In the genomic region with DNA sequence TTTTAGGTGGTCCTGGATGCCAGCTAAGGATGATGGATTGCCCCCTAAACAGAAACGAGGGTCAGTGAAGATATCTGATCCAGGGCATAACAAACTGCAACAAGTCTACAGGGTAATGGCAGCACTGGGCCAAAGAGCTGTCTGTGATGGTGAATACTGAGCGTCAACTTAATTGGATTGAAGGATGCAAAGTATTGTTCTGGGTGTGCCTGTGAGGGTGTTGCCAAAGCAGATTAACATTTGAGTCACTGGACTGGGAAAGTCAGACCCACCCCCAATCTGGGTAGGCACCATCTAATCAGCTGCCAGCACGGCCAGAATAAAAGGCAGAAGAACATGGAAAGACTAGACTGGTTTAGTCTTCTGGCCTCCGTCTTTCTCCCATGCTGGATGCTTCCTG, we compare ENCODE assay signal across 17 cellular contexts.
DNase-seq lines count a peak whose midpoint lies in the region; ATAC-seq and TF ChIP-seq lines count a peak whose summit lies in the region.
"Had no signal": no experiment of that assay in that cellular context is flagged by ENCODE, and none has a peak within 500 bp of the region (broad histone marks: within the 10 kb centered on the region; RNA-seq: fewer than 3 reads in every experiment).

No MANE protein-coding gene starts in this region.

- H2AFZ ChIP-seq in neural progenitor cell (replicated peaks) = no peak overlapping the region

- no peak overlapping the region for H3K4me3 ChIP-seq in esophagus (ENCODE audit: low read depth in 1 of 2, low read length in 2 of 2)
- H3K4me3 ChIP-seq in neural progenitor cell = no peak overlapping the region
- H3K4me3 ChIP-seq in CD8-positive, alpha-beta T cell (ENCODE audit: low read depth, low read length) = no peak overlapping the region
- H3K4me3 ChIP-seq in foreskin fibroblast (ENCODE audit: low read depth in 1 of 2, low read length in 2 of 2) = no peak overlapping the region

- H3K4me1 ChIP-seq in esophagus (ENCODE audit: control insufficient read depth in 2 of 2, insufficient read depth in 2 of 2, low read length in 1 of 2) (peaks cover 0 to 2% of the 10 kb centered on the region in 2 donors), neural progenitor cell (peaks cover 7% of the 10 kb centered on the region)
- no peaks in the 10 kb centered on the region for H3K4me1 ChIP-seq in CD8-positive, alpha-beta T cell (ENCODE audit: insufficient read depth, low read length)

- intact Hi-C loops in CD8-positive, alpha-beta T cell (cut with DNase I, micrococcal nuclease) = no loop called here

- H3K36me3 Mint-ChIP-seq in neural progenitor cell = no peaks in the 10 kb centered on the region
- no peaks in the 10 kb centered on the region for H3K36me3 Mint-ChIP-seq in CD8-positive, alpha-beta T cell

- H3K27ac Mint-ChIP-seq in neural progenitor cell = no peak overlapping the region
- H3K27ac Mint-ChIP-seq in CD8-positive, alpha-beta T cell = no peak overlapping the region
- H3K27ac Mint-ChIP-seq: CD4-positive, alpha-beta T cell had no signal

- no peaks in the 10 kb centered on the region for H3K27me3 ChIP-seq in esophagus (ENCODE audit: control insufficient read depth in 1 of 2, insufficient read depth in 2 of 2, low read length in 2 of 2)
- no peaks in the 10 kb centered on the region for H3K27me3 ChIP-seq in neural progenitor cell
- H3K27me3 ChIP-seq in CD8-positive, alpha-beta T cell (ENCODE audit: insufficient read depth, low read length) = no peaks in the 10 kb centered on the region

- H3K27ac ChIP-seq in esophagus (ENCODE audit: low read depth in 2 of 2, low read length in 1 of 2) (peak overlapping the region; percentile 22 to 83), neural progenitor cell (no peak overlapping the region)
- H3K27ac ChIP-seq in CD8-positive, alpha-beta T cell (ENCODE audit: low read depth, low read length) = no peak overlapping the region
- H3K27ac ChIP-seq: C4-2B, HL-60 had no signal

- H3K9me3 ChIP-seq in esophagus (ENCODE audit: control insufficient read depth in 2 of 2, insufficient read depth in 1 of 2, low read depth in 1 of 2, low read length in 1 of 2) (no peaks in the 10 kb centered on the region), neural progenitor cell (ENCODE audit: low read depth) (no peaks in the 10 kb centered on the region)
- no peaks in the 10 kb centered on the region for H3K9me3 ChIP-seq in CD8-positive, alpha-beta T cell (ENCODE audit: low read length)

- TF ChIP-seq CTCF in neural progenitor cell (IDR thresholded peaks at IDR 0.05) (no peak), foreskin fibroblast (IDR thresholded peaks at IDR 0.05; ENCODE audit: low read depth, low read length) (no peak)
- TF ChIP-seq CTCF in CD8-positive, alpha-beta T cell (IDR thresholded peaks at IDR 0.05) = no peak

- CTCF ChIA-PET in CD8-positive, alpha-beta T cell (lab: Charles Lee) = interaction anchor here (1.1 kb wide), 1 partner anchor 1102 kb away, joined by 3 read pairs; no protein-coding TSS in a partner anchor

- POLR2A ChIA-PET in CD8-positive, alpha-beta T cell (lab: Charles Lee) = no interaction called here

- no peaks in the 10 kb centered on the region for H4K20me1 ChIP-seq in neural progenitor cell (ENCODE audit: low read depth)

- ATAC-seq in CD8-positive, alpha-beta T cell = no peak
- no peak for ATAC-seq in HG02571 (IDR thresholded peaks at IDR 0.05; ENCODE audit: unreplicated experiment)
- ATAC-seq: HCT116 had no signal

- DNase-seq in NCI-H82 treated with DMSO at 0.1 percent for 48 hours (lab: John Stamatoyannopoulos, UW; ENCODE audit: unreplicated experiment) (peak; percentile 15), neural progenitor cell (ENCODE audit: low spot score) (peak; percentile 26), foreskin fibroblast (no peak)
- no peak for DNase-seq in CD8-positive, alpha-beta T cell
- no peak for DNase-seq in stimulated activated CD4-positive, alpha-beta T cell treated with anti-CD3 and anti-CD28 coated beads, Interleukin-15, amount 100 ng/mL, for 24 hours
- DNase-seq: AML-193; CD4-positive, alpha-beta T cell; DMS153; DMS79; GDM1; GOT3; H7 had no signal

- no peak overlapping the region for H3K4me3 Mint-ChIP-seq in neural progenitor cell
- no peak overlapping the region for H3K4me3 Mint-ChIP-seq in CD8-positive, alpha-beta T cell
- H3K4me3 Mint-ChIP-seq: CD4-positive, alpha-beta T cell had no signal

- no peaks in the 10 kb centered on the region for H3K36me3 ChIP-seq in esophagus (ENCODE audit: control insufficient read depth in 2 of 2, insufficient read depth in 2 of 2, low read length in 1 of 2)
- no peaks in the 10 kb centered on the region for H3K36me3 ChIP-seq in neural progenitor cell
- no peaks in the 10 kb centered on the region for H3K36me3 ChIP-seq in CD8-positive, alpha-beta T cell (ENCODE audit: insufficient read depth, low read length)

- no peak overlapping the region for H3K4me2 ChIP-seq in neural progenitor cell

- H3K27me3 Mint-ChIP-seq in neural progenitor cell (ENCODE audit: insufficient read depth, low read depth) = peaks cover 7% of the 10 kb centered on the region
- peaks cover 2% of the 10 kb centered on the region for H3K27me3 Mint-ChIP-seq in CD8-positive, alpha-beta T cell (ENCODE audit: low read depth)

- H3K9ac ChIP-seq in neural progenitor cell = no peak overlapping the region

- no peaks in the 10 kb centered on the region for H3F3A ChIP-seq in neural progenitor cell (ENCODE audit: low read depth)

- H3K9me3 Mint-ChIP-seq in neural progenitor cell = no peaks in the 10 kb centered on the region
- no peaks in the 10 kb centered on the region for H3K9me3 Mint-ChIP-seq in CD8-positive, alpha-beta T cell

- peaks cover 11% of the 10 kb centered on the region for H3K4me1 Mint-ChIP-seq in neural progenitor cell
- peaks cover 9% of the 10 kb centered on the region for H3K4me1 Mint-ChIP-seq in CD8-positive, alpha-beta T cell (ENCODE audit: low read depth)

- H3K79me2 ChIP-seq in neural progenitor cell (ENCODE audit: low read depth) = no peaks in the 10 kb centered on the region

- WGBS in esophagus, 2 donors = 50 to 59% methylated on average over 4 of the region's 4 CpGs

Comparison
In these comparisons a context has a peak if more than half of its experiments do, and no peak if none do; other contexts are left out.
1. DNase-seq: peak in NCI-H82 treated with DMSO at 0.1 percent for 48 hours (single experiment) and neural progenitor cell (single experiment); none in CD8-positive, alpha-beta T cell (0 of 7), stimulated activated CD4-positive, alpha-beta T cell treated with anti-CD3 and anti-CD28 coated beads, Interleukin-15, amount 100 ng/mL, for 24 hours (single experiment) and foreskin fibroblast (0 of 2).
2. H3K27ac ChIP-seq: peak in esophagus (2 of 2); none in neural progenitor cell (single experiment) and CD8-positive, alpha-beta T cell (single experiment).